Comparison of ENCODE assay signal across 9 cellular contexts in genomic region chr9:98808411-98808815, GRCh38. TPM values are rescaled to one million over a fixed set of nuclear protein-coding genes. Genes with fewer than 3 reads are reported as not detected.
DNase-seq lines count a peak whose midpoint lies in the region; ATAC-seq and TF ChIP-seq lines count a peak whose summit lies in the region.
"Had no signal": no experiment of that assay in that cellular context is flagged by ENCODE, and none has a peak within 500 bp of the region (broad histone marks: within the 10 kb centered on the region; RNA-seq: fewer than 3 reads in every experiment).

No MANE protein-coding gene starts in this region.

- H2AFZ ChIP-seq in osteoblast (ENCODE audit: low read length) = peak overlapping the region; percentile 72

- no peak for ATAC-seq in HG02970 (IDR thresholded peaks at IDR 0.05; ENCODE audit: low FRiP score, unreplicated experiment)
- ATAC-seq in GM19463 (IDR thresholded peaks at IDR 0.05; ENCODE audit: unreplicated experiment) = no peak

- no peaks in the 10 kb centered on the region for H4K20me1 ChIP-seq in osteoblast (ENCODE audit: insufficient read depth, low read length)

- no peaks in the 10 kb centered on the region for H3K36me3 ChIP-seq in GM06990 (ENCODE audit: control insufficient read depth, insufficient read depth, low read length)
- H3K36me3 ChIP-seq in endocrine pancreas (ENCODE audit: control insufficient read depth, insufficient read depth, low read length) = no peaks in the 10 kb centered on the region
- no peaks in the 10 kb centered on the region for H3K36me3 ChIP-seq in osteoblast (ENCODE audit: insufficient read depth, low read length)
- no peaks in the 10 kb centered on the region for H3K36me3 ChIP-seq in BE2C
- H3K36me3 ChIP-seq: right lobe of liver had no signal

- DNase-seq in GM06990 (ENCODE audit: extremely low read depth, insufficient read length) (no peak), NCI-H510A (lab: John Stamatoyannopoulos, UW) (peak; percentile 66), osteoblast (ENCODE audit: insufficient read length, low spot score, missing footprints) (no peak), BE2C (no peak), amniotic stem cell (lab: John Stamatoyannopoulos, UW) (no peak)
- DNase-seq: right lobe of liver had no signal

- no peak overlapping the region for H3K27ac ChIP-seq in osteoblast (ENCODE audit: low read depth, low read length)
- H3K27ac ChIP-seq: right lobe of liver had no signal

- no peak for TF ChIP-seq CTCF in GM06990 (IDR thresholded peaks at IDR 0.05; ENCODE audit: insufficient read depth, low read length, poor library complexity, severe bottlenecking)
- no peak for TF ChIP-seq CTCF in osteoblast (IDR thresholded peaks at IDR 0.05; ENCODE audit: extremely low read depth, low read depth, low read length)
- TF ChIP-seq CTCF in BE2C (IDR thresholded peaks at IDR 0.05; ENCODE audit: low read depth, low read length) = no peak

- H3K4me2 ChIP-seq in osteoblast (ENCODE audit: insufficient read depth, low read length) = peak overlapping the region; percentile 83

- H3K79me2 ChIP-seq in osteoblast (ENCODE audit: insufficient read depth, low read length) = no peaks in the 10 kb centered on the region

- H3K4me1 ChIP-seq in endocrine pancreas (ENCODE audit: control insufficient read depth, insufficient read depth, low read length) (peaks cover 3% of the 10 kb centered on the region), osteoblast (ENCODE audit: insufficient read depth, low read length) (peaks cover 19% of the 10 kb centered on the region), BE2C (no peaks in the 10 kb centered on the region)

- peak overlapping the region; percentile 45 for H3K9ac ChIP-seq in endocrine pancreas (ENCODE audit: control insufficient read depth, insufficient read depth, low read length)

- H3K9me3 ChIP-seq in endocrine pancreas (ENCODE audit: control insufficient read depth, low read length) (no peaks in the 10 kb centered on the region), osteoblast (ENCODE audit: low read depth, low read length) (no peaks in the 10 kb centered on the region), BE2C (no peaks in the 10 kb centered on the region)
- H3K9me3 ChIP-seq: right lobe of liver had no signal

- H3K27me3 ChIP-seq in GM06990 (replicated peaks; ENCODE audit: control insufficient read depth, insufficient read depth, low read length) = no peaks in the 10 kb centered on the region; the same call in none of the 2 replicates
- no peaks in the 10 kb centered on the region for H3K27me3 ChIP-seq in endocrine pancreas (ENCODE audit: control insufficient read depth, insufficient read depth, low read length)
- peaks cover 30% of the 10 kb centered on the region for H3K27me3 ChIP-seq in osteoblast (ENCODE audit: insufficient read depth, low read length)
- peaks cover 60% of the 10 kb centered on the region for H3K27me3 ChIP-seq in BE2C
- H3K27me3 ChIP-seq: right lobe of liver had no signal

- H3K4me3 ChIP-seq in GM06990 (replicated peaks; ENCODE audit: low read depth, low read length) (peak overlapping the region; percentile 63), endocrine pancreas (ENCODE audit: control insufficient read depth, insufficient read depth, low read length) (peak overlapping the region; percentile 40), osteoblast (ENCODE audit: insufficient read depth, low read length) (peak overlapping the region; percentile 71), BE2C (ENCODE audit: low read depth, low read length) (no peak overlapping the region)

RNA-seq across cellular contexts. Expression of gene GALNT12, which starts 0.9 kb away (rescaled TPM):
- total RNA-seq in osteoblast = 10.1 and 11.8 TPM in 2 replicates
- polyA plus RNA-seq in BE2C (2012; ENCODE audit: insufficient read depth, insufficient read length, low read depth) = not detected

RNA-seq across cellular contexts. Expression of gene ANKS6, which starts 12.1 kb away (rescaled TPM):
- 21.7 and 25.6 TPM in 2 replicates for total RNA-seq in osteoblast
- 10.9 TPM for polyA plus RNA-seq in BE2C (2012; ENCODE audit: insufficient read depth, insufficient read length, low read depth)
